Comparison of ENCODE assay signal across 14 cellular contexts in genomic region chr3:71030748-71031147, GRCh38.
DNase-seq lines count a peak whose midpoint lies in the region; ATAC-seq and TF ChIP-seq lines count a peak whose summit lies in the region.
"Had no signal": no experiment of that assay in that cellular context is flagged by ENCODE, and none has a peak within 500 bp of the region (broad histone marks: within the 10 kb centered on the region; RNA-seq: fewer than 3 reads in every experiment).

No MANE protein-coding gene starts in this region.

- no peak for DNase-seq in natural killer cell treated with Interleukin-12 subunit alpha and Interleukin-12 subunit beta and Interleukin-15 and Interleukin-18, amount 100 ng/mL, for 72 hours (ENCODE audit: low spot score)
- no peak for DNase-seq in natural killer cell
- no peak for DNase-seq in activated naive CD8-positive, alpha-beta T cell treated with anti-CD3 and anti-CD28 coated beads, Interleukin-2, amount 10 ng/mL, durations not matched to agents 7 days and 5 days
- DNase-seq in naive thymus-derived CD4-positive, alpha-beta T cell, result no peak
- no peak for DNase-seq in midbrain (lab: John Stamatoyannopoulos, UW)
- DNase-seq in stomach, result no peak
- DNase-seq: body of pancreas, EL, MV-4-11, NCI-H2081 treated with DMSO at 0.1 percent for 48 hours, NCI-H748 treated with DMSO at 0.1 percent for 48 hours, uterus had no signal

- intact Hi-C loops in natural killer cell (cut with micrococcal nuclease) (no loop called here), stomach (cut with DNase I; ENCODE audit: low total_unique reads) (no loop called here)
- intact Hi-C loops in naive thymus-derived CD4-positive, alpha-beta T cell (cut with micrococcal nuclease), result no loop called here

- H3K9me3 Mint-ChIP-seq in natural killer cell treated with Interleukin-12 subunit alpha and Interleukin-12 subunit beta and Interleukin-15 and Interleukin-18, amount 100 ng/mL, for 72 hours, result no peaks in the 10 kb centered on the region
- H3K9me3 Mint-ChIP-seq in natural killer cell, result no peaks in the 10 kb centered on the region
- H3K9me3 Mint-ChIP-seq in activated naive CD8-positive, alpha-beta T cell treated with anti-CD3 and anti-CD28 coated beads, Interleukin-2, amount 10 ng/mL, durations not matched to agents 7 days and 5 days, result peaks cover 2% of the 10 kb centered on the region
- H3K9me3 Mint-ChIP-seq in naive thymus-derived CD4-positive, alpha-beta T cell, result peaks cover 0 to 1% (median 0%) of the 10 kb centered on the region in 11 donors

- TF ChIP-seq EP300 in stomach (IDR thresholded peaks at IDR 0.05), result no peak

- H3K27ac Mint-ChIP-seq in natural killer cell treated with Interleukin-12 subunit alpha and Interleukin-12 subunit beta and Interleukin-15 and Interleukin-18, amount 100 ng/mL, for 72 hours, result peak overlapping the region; percentile 19 to 64
- peak overlapping the region in 1 of 2 donors; percentile 84 for H3K27ac Mint-ChIP-seq in natural killer cell
- peak overlapping the region; percentile 45 for H3K27ac Mint-ChIP-seq in activated naive CD8-positive, alpha-beta T cell treated with anti-CD3 and anti-CD28 coated beads, Interleukin-2, amount 10 ng/mL, durations not matched to agents 7 days and 5 days
- H3K27ac Mint-ChIP-seq in naive thymus-derived CD4-positive, alpha-beta T cell, result peak overlapping the region; percentile 6 to 91 (median 71)

- CTCF ChIA-PET in naive thymus-derived CD4-positive, alpha-beta T cell (lab: Charles Lee), result interaction anchor here (0.8 kb wide), 1 partner anchor 31 kb away, joined by 3 read pairs; no protein-coding TSS in a partner anchor

- no peak overlapping the region for H3K4me3 ChIP-seq in naive thymus-derived CD4-positive, alpha-beta T cell (ENCODE audit: low read length)
- no peak overlapping the region for H3K4me3 ChIP-seq in stomach
- H3K4me3 ChIP-seq: BLaER1, body of pancreas, uterus had no signal

- H3K4me3 Mint-ChIP-seq in natural killer cell treated with Interleukin-12 subunit alpha and Interleukin-12 subunit beta and Interleukin-15 and Interleukin-18, amount 100 ng/mL, for 72 hours, result no peak overlapping the region
- H3K4me3 Mint-ChIP-seq in natural killer cell, result no peak overlapping the region
- no peak overlapping the region for H3K4me3 Mint-ChIP-seq in activated naive CD8-positive, alpha-beta T cell treated with anti-CD3 and anti-CD28 coated beads, Interleukin-2, amount 10 ng/mL, durations not matched to agents 7 days and 5 days
- H3K4me3 Mint-ChIP-seq in naive thymus-derived CD4-positive, alpha-beta T cell, result peak overlapping the region in 1 of 10 donors; percentile 55

- H3K9me3 ChIP-seq in naive thymus-derived CD4-positive, alpha-beta T cell (ENCODE audit: control insufficient read depth in 2 of 3, low read length in 3 of 3), result no peaks in the 10 kb centered on the region
- H3K9me3 ChIP-seq in stomach, result no peaks in the 10 kb centered on the region
- H3K9me3 ChIP-seq: body of pancreas, uterus had no signal

- peaks cover 41 to 51% of the 10 kb centered on the region in 2 donors for H3K4me1 Mint-ChIP-seq in natural killer cell treated with Interleukin-12 subunit alpha and Interleukin-12 subunit beta and Interleukin-15 and Interleukin-18, amount 100 ng/mL, for 72 hours (ENCODE audit: low read depth in 2 of 2)
- H3K4me1 Mint-ChIP-seq in natural killer cell, result peaks cover 62 to 66% of the 10 kb centered on the region in 2 donors
- H3K4me1 Mint-ChIP-seq in activated naive CD8-positive, alpha-beta T cell treated with anti-CD3 and anti-CD28 coated beads, Interleukin-2, amount 10 ng/mL, durations not matched to agents 7 days and 5 days, result peaks cover 52% of the 10 kb centered on the region
- peaks cover 49 to 99% (median 96%) of the 10 kb centered on the region in 7 donors for H3K4me1 Mint-ChIP-seq in naive thymus-derived CD4-positive, alpha-beta T cell

- peaks cover 3 to 49% of the 10 kb centered on the region in 2 donors for H3K4me1 ChIP-seq in naive thymus-derived CD4-positive, alpha-beta T cell (ENCODE audit: control insufficient read depth in 2 of 2, insufficient read depth in 2 of 2, low read length in 2 of 2)
- peaks cover 28 to 77% (median 52%) of the 10 kb centered on the region in 4 donors for H3K4me1 ChIP-seq in stomach

- no peak for ATAC-seq in natural killer cell treated with Interleukin-12 subunit alpha and Interleukin-12 subunit beta and Interleukin-15 and Interleukin-18, amount 100 ng/mL, for 72 hours
- ATAC-seq in natural killer cell (no peak), HG03175 (IDR thresholded peaks at IDR 0.05; ENCODE audit: unreplicated experiment) (no peak)
- no peak for ATAC-seq in activated naive CD8-positive, alpha-beta T cell treated with anti-CD3 and anti-CD28 coated beads, Interleukin-2, amount 10 ng/mL, durations not matched to agents 7 days and 5 days (ENCODE audit: low read depth)
- ATAC-seq in naive thymus-derived CD4-positive, alpha-beta T cell, result no peak
- ATAC-seq: body of pancreas had no signal

- TF ChIP-seq CTCF in natural killer cell (IDR thresholded peaks at IDR 0.05), result no peak
- no peak for TF ChIP-seq CTCF in stomach (IDR thresholded peaks at IDR 0.05)

- no peak for TF ChIP-seq POLR2A in stomach (IDR thresholded peaks at IDR 0.05)

- no peaks in the 10 kb centered on the region for H3K36me3 Mint-ChIP-seq in natural killer cell treated with Interleukin-12 subunit alpha and Interleukin-12 subunit beta and Interleukin-15 and Interleukin-18, amount 100 ng/mL, for 72 hours
- no peaks in the 10 kb centered on the region for H3K36me3 Mint-ChIP-seq in natural killer cell
- H3K36me3 Mint-ChIP-seq in activated naive CD8-positive, alpha-beta T cell treated with anti-CD3 and anti-CD28 coated beads, Interleukin-2, amount 10 ng/mL, durations not matched to agents 7 days and 5 days, result peaks cover 65% of the 10 kb centered on the region
- peaks cover 8 to 65% (median 28%) of the 10 kb centered on the region in 5 donors for H3K36me3 Mint-ChIP-seq in naive thymus-derived CD4-positive, alpha-beta T cell

- H3K27me3 ChIP-seq in naive thymus-derived CD4-positive, alpha-beta T cell (ENCODE audit: control insufficient read depth in 2 of 2, insufficient read depth in 2 of 2, low read length in 2 of 2), result no peaks in the 10 kb centered on the region
- no peaks in the 10 kb centered on the region for H3K27me3 ChIP-seq in stomach
- H3K27me3 ChIP-seq: BLaER1, body of pancreas, uterus had no signal

- peaks cover 0 to 52% (median 6%) of the 10 kb centered on the region in 3 experiments for H3K36me3 ChIP-seq in naive thymus-derived CD4-positive, alpha-beta T cell (ENCODE audit: control insufficient read depth in 2 of 3, insufficient read depth in 3 of 3, low read length in 3 of 3)
- peaks cover 7 to 56% (median 43%) of the 10 kb centered on the region in 4 donors for H3K36me3 ChIP-seq in stomach
- H3K36me3 ChIP-seq: uterus had no signal

- no peaks in the 10 kb centered on the region for H3K27me3 Mint-ChIP-seq in natural killer cell treated with Interleukin-12 subunit alpha and Interleukin-12 subunit beta and Interleukin-15 and Interleukin-18, amount 100 ng/mL, for 72 hours
- H3K27me3 Mint-ChIP-seq in natural killer cell (ENCODE audit: low read depth in 2 of 2), result no peaks in the 10 kb centered on the region
- H3K27me3 Mint-ChIP-seq in activated naive CD8-positive, alpha-beta T cell treated with anti-CD3 and anti-CD28 coated beads, Interleukin-2, amount 10 ng/mL, durations not matched to agents 7 days and 5 days, result no peaks in the 10 kb centered on the region
- no peaks in the 10 kb centered on the region for H3K27me3 Mint-ChIP-seq in naive thymus-derived CD4-positive, alpha-beta T cell

- POLR2A ChIA-PET in activated naive CD8-positive, alpha-beta T cell treated with anti-CD3 and anti-CD28 coated beads, Interleukin-2, amount 10 ng/mL, durations not matched to agents 7 days and 5 days (lab: Charles Lee), result interaction anchor here (1.5 kb wide), 1 partner anchor 34 kb away, joined by 3 read pairs; no protein-coding TSS in a partner anchor
- POLR2A ChIA-PET in naive thymus-derived CD4-positive, alpha-beta T cell (lab: Charles Lee), result interaction anchor here (1.2 kb wide), 1 partner anchor 27 kb away, joined by 3 read pairs; no protein-coding TSS in a partner anchor

- H3K27ac ChIP-seq in naive thymus-derived CD4-positive, alpha-beta T cell (ENCODE audit: low read depth, low read length), result peak overlapping the region; percentile 20
- H3K27ac ChIP-seq in stomach, result peak overlapping the region in 1 of 5 donors; percentile 55
- H3K27ac ChIP-seq: BLaER1 had no signal

- WGBS in stomach, 5 donors, result 86 to 93% (median 87%) methylated on average over 5 of the region's 5 CpGs
